ENCODE assay signal across 8 cellular contexts in the genomic region with DNA sequence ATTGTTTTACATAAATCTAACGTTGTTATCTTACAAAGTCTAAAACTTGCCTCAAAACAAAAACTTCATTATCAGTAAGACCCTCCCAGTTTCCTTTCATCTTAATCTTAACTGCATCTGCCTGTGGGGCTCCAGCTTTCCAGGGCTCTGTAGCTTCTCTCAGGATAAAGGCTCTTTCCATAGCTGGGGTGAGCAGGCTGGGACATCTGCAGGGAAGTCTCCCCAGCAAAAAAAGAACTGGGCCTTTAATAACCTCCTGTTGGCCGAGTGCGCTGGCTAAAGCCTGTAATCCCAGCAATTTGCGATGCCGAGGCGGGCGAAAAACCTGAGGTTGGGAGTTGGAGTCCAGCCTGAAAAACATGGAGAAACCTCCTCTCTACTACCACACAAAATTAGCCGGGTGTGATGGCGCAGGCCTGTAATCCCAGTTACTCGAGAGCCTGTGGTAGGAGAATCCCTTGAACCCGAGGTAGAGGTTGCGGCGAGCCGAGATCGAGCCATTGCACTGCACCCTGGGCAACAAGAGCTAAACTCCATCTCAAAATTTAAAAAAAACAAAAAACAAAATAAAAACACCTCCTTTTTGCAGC.
DNase-seq lines count a peak whose midpoint lies in the region; ATAC-seq and TF ChIP-seq lines count a peak whose summit lies in the region.

No MANE protein-coding gene starts in this region.

- intact Hi-C loops in CD4-positive, alpha-beta memory T cell (cut with micrococcal nuclease), result loop anchor here (2.0 to 10.0 kb wide), 3 partner anchors 238 to 502 kb away; a partner anchor contains a TSS
- intact Hi-C loops in prostate gland (cut with DNase I), result no loop called here

- no peak for ATAC-seq in HG03108 (IDR thresholded peaks at IDR 0.05; ENCODE audit: unreplicated experiment)

- no peak overlapping the region for H3K4me3 ChIP-seq in CD4-positive, alpha-beta memory T cell (ENCODE audit: low read length in 2 of 2)
- H3K4me3 ChIP-seq in prostate gland, result peak overlapping the region in 1 of 2 donors; percentile 39

- WGBS in prostate gland, result 79% methylated on average over 15 of the region's 15 CpGs

- H3K36me3 ChIP-seq in CD4-positive, alpha-beta memory T cell (ENCODE audit: insufficient read depth, low read length), result no peaks in the 10 kb centered on the region
- H3K36me3 ChIP-seq in prostate gland, result no peaks in the 10 kb centered on the region

- DNase-seq in CD4-positive, alpha-beta memory T cell, result no peak
- DNase-seq in activated CD4-positive, alpha-beta memory T cell treated with anti-CD3 and anti-CD28 coated beads, Interleukin-2, amount 10 ng/mL, durations not matched to agents 7 days and 5 days, result no peak
- DNase-seq in globus pallidus (ENCODE audit: low spot score), result peak; percentile 38
- no peak for DNase-seq in prostate gland (ENCODE audit: low spot score)
- DNase-seq in NCI-H1105 (lab: John Stamatoyannopoulos, UW), result no peak
- DNase-seq in GM19238 (ENCODE audit: insufficient read length, low spot score), result no peak
- no peak for DNase-seq in COLO829 (ENCODE audit: low spot score)

- H3K4me3 Mint-ChIP-seq in CD4-positive, alpha-beta memory T cell, result peak overlapping the region in 7 of 8 donors; percentile 44 to 99 (median 97)
- peak overlapping the region; percentile 97 for H3K4me3 Mint-ChIP-seq in activated CD4-positive, alpha-beta memory T cell treated with anti-CD3 and anti-CD28 coated beads, Interleukin-2, amount 10 ng/mL, durations not matched to agents 7 days and 5 days

- peaks cover 0 to 17% of the 10 kb centered on the region in 2 donors for H3K36me3 Mint-ChIP-seq in CD4-positive, alpha-beta memory T cell
- H3K36me3 Mint-ChIP-seq in activated CD4-positive, alpha-beta memory T cell treated with anti-CD3 and anti-CD28 coated beads, Interleukin-2, amount 10 ng/mL, durations not matched to agents 7 days and 5 days (ENCODE audit: low read depth), result peaks cover 60% of the 10 kb centered on the region

- peak overlapping the region in 4 of 7 donors; percentile 4 to 96 (median 78) for H3K27ac Mint-ChIP-seq in CD4-positive, alpha-beta memory T cell
- no peak overlapping the region for H3K27ac Mint-ChIP-seq in activated CD4-positive, alpha-beta memory T cell treated with anti-CD3 and anti-CD28 coated beads, Interleukin-2, amount 10 ng/mL, durations not matched to agents 7 days and 5 days

- H3K27me3 ChIP-seq in CD4-positive, alpha-beta memory T cell (ENCODE audit: insufficient read depth, low read length), result no peaks in the 10 kb centered on the region
- H3K27me3 ChIP-seq in prostate gland (replicated peaks; ENCODE audit: insufficient read depth), result no peaks in the 10 kb centered on the region

- TF ChIP-seq CTCF in prostate gland (IDR thresholded peaks at IDR 0.05), result no peak

- peaks cover 0 to 7% (median 0%) of the 10 kb centered on the region in 8 donors for H3K9me3 Mint-ChIP-seq in CD4-positive, alpha-beta memory T cell
- H3K9me3 Mint-ChIP-seq in activated CD4-positive, alpha-beta memory T cell treated with anti-CD3 and anti-CD28 coated beads, Interleukin-2, amount 10 ng/mL, durations not matched to agents 7 days and 5 days, result peaks cover 35% of the 10 kb centered on the region

- no peaks in the 10 kb centered on the region for H3K4me1 ChIP-seq in CD4-positive, alpha-beta memory T cell (ENCODE audit: insufficient read depth, low read length)
- H3K4me1 ChIP-seq in prostate gland (replicated peaks), result no peaks in the 10 kb centered on the region

- H3K9me3 ChIP-seq in CD4-positive, alpha-beta memory T cell (ENCODE audit: control insufficient read depth in 1 of 2, low read length in 2 of 2), result no peaks in the 10 kb centered on the region
- no peaks in the 10 kb centered on the region for H3K9me3 ChIP-seq in prostate gland

- POLR2A ChIA-PET in CD4-positive, alpha-beta memory T cell (lab: Charles Lee; ENCODE audit: partially characterized antibody), result interaction anchor here (0.6 to 3.3 kb wide), 12 partner anchors 21 to 598 kb away, joined by 3 to 34 read pairs (median 6); a partner anchor contains a TSS
- POLR2A ChIA-PET in activated CD4-positive, alpha-beta memory T cell treated with anti-CD3 and anti-CD28 coated beads, Interleukin-2, amount 10 ng/mL, durations not matched to agents 7 days and 5 days (lab: Charles Lee), result interaction anchor here (1.6 to 3.5 kb wide), 6 partner anchors 143 to 1083 kb away, joined by 7 to 37 read pairs (median 18); a partner anchor contains a TSS

- no peaks in the 10 kb centered on the region for H3K27me3 Mint-ChIP-seq in CD4-positive, alpha-beta memory T cell
- H3K27me3 Mint-ChIP-seq in activated CD4-positive, alpha-beta memory T cell treated with anti-CD3 and anti-CD28 coated beads, Interleukin-2, amount 10 ng/mL, durations not matched to agents 7 days and 5 days, result no peaks in the 10 kb centered on the region

- H3K27ac ChIP-seq in CD4-positive, alpha-beta memory T cell (ENCODE audit: low read depth, low read length), result no peak overlapping the region
- peak overlapping the region; percentile 73 to 77 for H3K27ac ChIP-seq in prostate gland

- CTCF ChIA-PET in CD4-positive, alpha-beta memory T cell (lab: Charles Lee; ENCODE audit: partially characterized antibody), result interaction anchor here (2.7 kb wide), 1 partner anchor 90 kb away, joined by 13 read pairs; no protein-coding TSS in a partner anchor
- CTCF ChIA-PET in activated CD4-positive, alpha-beta memory T cell treated with anti-CD3 and anti-CD28 coated beads, Interleukin-2, amount 10 ng/mL, durations not matched to agents 7 days and 5 days (lab: Charles Lee), result no interaction called here

- no peak for TF ChIP-seq POLR2A in prostate gland (IDR thresholded peaks at IDR 0.05)

- peaks cover 3 to 31% (median 17%) of the 10 kb centered on the region in 4 donors for H3K4me1 Mint-ChIP-seq in CD4-positive, alpha-beta memory T cell
- H3K4me1 Mint-ChIP-seq in activated CD4-positive, alpha-beta memory T cell treated with anti-CD3 and anti-CD28 coated beads, Interleukin-2, amount 10 ng/mL, durations not matched to agents 7 days and 5 days, result peaks cover 13% of the 10 kb centered on the region
